Comparison of ENCODE assay signal across 1 cellular context in the genomic region with DNA sequence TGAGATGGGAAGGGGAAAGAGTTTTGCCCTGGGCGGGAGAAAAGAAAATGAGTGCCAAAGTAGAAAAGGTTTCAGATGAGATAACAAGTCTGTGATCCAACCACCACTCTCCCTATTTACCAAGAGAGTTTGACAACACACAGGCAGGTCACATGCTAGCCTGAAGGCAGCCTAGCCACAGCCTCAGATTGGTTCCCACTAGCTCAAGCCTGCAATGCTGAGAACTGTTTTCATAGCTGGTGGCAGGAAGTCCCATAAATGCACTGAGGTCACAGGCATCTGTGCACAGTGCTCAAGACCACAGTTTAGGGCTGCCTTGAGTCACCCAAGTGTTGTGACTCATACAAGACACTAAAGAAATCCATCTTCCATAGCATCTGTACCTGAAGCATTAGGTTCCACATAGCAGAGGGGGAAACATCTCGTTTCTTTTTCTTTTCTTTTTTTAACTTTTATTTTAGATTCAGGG.
TF ChIP-seq lines count a peak whose summit lies in the region.

No MANE protein-coding gene starts in this region.

TF ChIP-seq in HEK293, 187 proteins besides CTCF, POLR2A, EP300 and RAD21 (continued from another document and continues in another):
- TF ChIP-seq ZBTB20 (tag by site-specific recombination; IDR thresholded peaks at IDR 0.05) (peak; percentile 70; the same call in 1 of the 2 replicates), ZIC2 (tag by site-specific recombination; IDR thresholded peaks at IDR 0.05) (0 out of 2 replicates have a peak, but pooled peaks have one; percentile 19), ZNF146 (tag by site-specific recombination; IDR thresholded peaks at IDR 0.05) (no peak), GLIS1 (tag by site-specific recombination; IDR thresholded peaks at IDR 0.05) (peak; percentile 66), ZNF560 (tag by site-specific recombination; IDR thresholded peaks at IDR 0.05; ENCODE audit: borderline replicate concordance) (no peak), ZNF600 (tag by site-specific recombination; IDR thresholded peaks at IDR 0.05) (peak; percentile 89), ZEB2 (tag by site-specific recombination; IDR thresholded peaks at IDR 0.05) (peak; percentile 74; the same call in 1 of the 2 replicates), ZNF423 (tag by site-specific recombination; IDR thresholded peaks at IDR 0.05) (no peak), ZSCAN30 (tag by site-specific recombination; IDR thresholded peaks at IDR 0.05) (peak; percentile 44; the same call in 1 of the 2 replicates), ZBTB17 (tag by site-specific recombination; IDR thresholded peaks at IDR 0.05) (no peak), ZSCAN23 (tag by site-specific recombination; IDR thresholded peaks at IDR 0.05) (0 out of 2 replicates have a peak, but pooled peaks have one; percentile 43), ZNF175 (tag by site-specific recombination; IDR thresholded peaks at IDR 0.05) (no peak), ZNF391 (tag by site-specific recombination; IDR thresholded peaks at IDR 0.05; ENCODE audit: borderline replicate concordance, low read depth) (peak; percentile 60; the same call in 1 of the 2 replicates), ZNF184 (tag by site-specific recombination; IDR thresholded peaks at IDR 0.05) (peak; percentile 78), ZNF239 (tag by site-specific recombination; IDR thresholded peaks at IDR 0.05) (0 out of 2 replicates have a peak, but pooled peaks have one; percentile 32), ZNF223 (tag by site-specific recombination; IDR thresholded peaks at IDR 0.05) (no peak), ZNF660 (tag by site-specific recombination; IDR thresholded peaks at IDR 0.05) (peak; percentile 89), KLF7 (tag by site-specific recombination; IDR thresholded peaks at IDR 0.05; ENCODE audit: borderline replicate concordance) (no peak), FEZF1 (tag by site-specific recombination; IDR thresholded peaks at IDR 0.05) (no peak; the same call in 1 of the 2 replicates), ZNF501 (tag by site-specific recombination; IDR thresholded peaks at IDR 0.05) (no peak), ZNF2 (tag by site-specific recombination; IDR thresholded peaks at IDR 0.05) (no peak), SP7 (tag by site-specific recombination; IDR thresholded peaks at IDR 0.05) (peak; percentile 80), ZNF48 (tag by site-specific recombination; IDR thresholded peaks at IDR 0.05) (no peak), SETDB1 (IDR thresholded peaks at IDR 0.05; ENCODE audit: insufficient read length, low read length) (peak; percentile 16), ZSCAN16 (tag by site-specific recombination; IDR thresholded peaks at IDR 0.05) (peak; percentile 83; the same call in 1 of the 2 replicates), ZNF354C (tag by site-specific recombination; IDR thresholded peaks at IDR 0.05; ENCODE audit: borderline replicate concordance, low read depth) (no peak), ZFP41 (tag by site-specific recombination; IDR thresholded peaks at IDR 0.05; ENCODE audit: borderline replicate concordance) (no peak), ZXDB (tag by site-specific recombination; IDR thresholded peaks at IDR 0.05) (peak; percentile 54), PRDM1 (tag by site-specific recombination; IDR thresholded peaks at IDR 0.05) (peak; percentile 86; the same call in 1 of the 2 replicates), SCRT2 (tag by site-specific recombination; IDR thresholded peaks at IDR 0.05) (no peak), ZNF548 (tag by site-specific recombination; IDR thresholded peaks at IDR 0.05) (no peak)
- TF ChIP-seq, protein P1, sequence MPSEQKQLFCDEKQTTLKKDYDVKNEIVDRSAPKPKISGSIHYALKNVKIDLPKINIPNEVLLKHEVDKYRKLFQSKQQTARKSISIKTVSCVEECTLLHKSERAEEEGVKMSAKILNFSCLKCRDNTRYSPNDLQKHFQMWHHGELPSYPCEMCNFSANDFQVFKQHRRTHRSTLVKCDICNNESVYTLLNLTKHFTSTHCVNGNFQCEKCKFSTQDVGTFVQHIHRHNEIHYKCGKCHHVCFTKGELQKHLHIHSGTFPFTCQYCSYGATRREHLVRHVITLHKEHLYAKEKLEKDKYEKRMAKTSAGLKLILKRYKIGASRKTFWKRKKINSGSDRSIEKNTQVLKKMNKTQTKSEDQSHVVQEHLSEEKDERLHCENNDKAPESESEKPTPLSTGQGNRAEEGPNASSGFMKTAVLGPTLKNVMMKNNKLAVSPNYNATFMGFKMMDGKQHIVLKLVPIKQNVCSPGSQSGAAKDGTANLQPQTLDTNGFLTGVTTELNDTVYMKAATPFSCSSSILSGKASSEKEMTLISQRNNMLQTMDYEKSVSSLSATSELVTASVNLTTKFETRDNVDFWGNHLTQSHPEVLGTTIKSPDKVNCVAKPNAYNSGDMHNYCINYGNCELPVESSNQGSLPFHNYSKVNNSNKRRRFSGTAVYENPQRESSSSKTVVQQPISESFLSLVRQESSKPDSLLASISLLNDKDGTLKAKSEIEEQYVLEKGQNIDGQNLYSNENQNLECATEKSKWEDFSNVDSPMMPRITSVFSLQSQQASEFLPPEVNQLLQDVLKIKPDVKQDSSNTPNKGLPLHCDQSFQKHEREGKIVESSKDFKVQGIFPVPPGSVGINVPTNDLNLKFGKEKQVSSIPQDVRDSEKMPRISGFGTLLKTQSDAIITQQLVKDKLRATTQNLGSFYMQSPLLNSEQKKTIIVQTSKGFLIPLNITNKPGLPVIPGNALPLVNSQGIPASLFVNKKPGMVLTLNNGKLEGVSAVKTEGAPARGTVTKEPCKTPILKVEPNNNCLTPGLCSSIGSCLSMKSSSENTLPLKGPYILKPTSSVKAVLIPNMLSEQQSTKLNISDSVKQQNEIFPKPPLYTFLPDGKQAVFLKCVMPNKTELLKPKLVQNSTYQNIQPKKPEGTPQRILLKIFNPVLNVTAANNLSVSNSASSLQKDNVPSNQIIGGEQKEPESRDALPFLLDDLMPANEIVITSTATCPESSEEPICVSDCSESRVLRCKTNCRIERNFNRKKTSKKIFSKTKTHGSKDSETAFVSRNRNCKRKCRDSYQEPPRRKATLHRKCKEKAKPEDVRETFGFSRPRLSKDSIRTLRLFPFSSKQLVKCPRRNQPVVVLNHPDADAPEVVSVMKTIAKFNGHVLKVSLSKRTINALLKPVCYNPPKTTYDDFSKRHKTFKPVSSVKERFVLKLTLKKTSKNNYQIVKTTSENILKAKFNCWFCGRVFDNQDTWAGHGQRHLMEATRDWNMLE (tag by site-specific recombination; conservative IDR thresholded peaks at IDR 0.05; ENCODE audit: low read depth): peak; percentile 43
- TF ChIP-seq, protein P2, sequence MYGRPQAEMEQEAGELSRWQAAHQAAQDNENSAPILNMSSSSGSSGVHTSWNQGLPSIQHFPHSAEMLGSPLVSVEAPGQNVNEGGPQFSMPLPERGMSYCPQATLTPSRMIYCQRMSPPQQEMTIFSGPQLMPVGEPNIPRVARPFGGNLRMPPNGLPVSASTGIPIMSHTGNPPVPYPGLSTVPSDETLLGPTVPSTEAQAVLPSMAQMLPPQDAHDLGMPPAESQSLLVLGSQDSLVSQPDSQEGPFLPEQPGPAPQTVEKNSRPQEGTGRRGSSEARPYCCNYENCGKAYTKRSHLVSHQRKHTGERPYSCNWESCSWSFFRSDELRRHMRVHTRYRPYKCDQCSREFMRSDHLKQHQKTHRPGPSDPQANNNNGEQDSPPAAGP (tag by site-specific recombination; IDR thresholded peaks at IDR 0.05): peak; percentile 61; the same call in 1 of the 2 replicates
- TF ChIP-seq, protein P3, sequence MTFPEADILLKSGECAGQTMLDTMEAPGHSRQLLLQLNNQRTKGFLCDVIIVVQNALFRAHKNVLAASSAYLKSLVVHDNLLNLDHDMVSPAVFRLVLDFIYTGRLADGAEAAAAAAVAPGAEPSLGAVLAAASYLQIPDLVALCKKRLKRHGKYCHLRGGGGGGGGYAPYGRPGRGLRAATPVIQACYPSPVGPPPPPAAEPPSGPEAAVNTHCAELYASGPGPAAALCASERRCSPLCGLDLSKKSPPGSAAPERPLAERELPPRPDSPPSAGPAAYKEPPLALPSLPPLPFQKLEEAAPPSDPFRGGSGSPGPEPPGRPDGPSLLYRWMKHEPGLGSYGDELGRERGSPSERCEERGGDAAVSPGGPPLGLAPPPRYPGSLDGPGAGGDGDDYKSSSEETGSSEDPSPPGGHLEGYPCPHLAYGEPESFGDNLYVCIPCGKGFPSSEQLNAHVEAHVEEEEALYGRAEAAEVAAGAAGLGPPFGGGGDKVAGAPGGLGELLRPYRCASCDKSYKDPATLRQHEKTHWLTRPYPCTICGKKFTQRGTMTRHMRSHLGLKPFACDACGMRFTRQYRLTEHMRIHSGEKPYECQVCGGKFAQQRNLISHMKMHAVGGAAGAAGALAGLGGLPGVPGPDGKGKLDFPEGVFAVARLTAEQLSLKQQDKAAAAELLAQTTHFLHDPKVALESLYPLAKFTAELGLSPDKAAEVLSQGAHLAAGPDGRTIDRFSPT (tag by site-specific recombination; IDR thresholded peaks at IDR 0.05): peak; percentile 19; the same call in 1 of the 2 replicates
- TF ChIP-seq, protein P4, sequence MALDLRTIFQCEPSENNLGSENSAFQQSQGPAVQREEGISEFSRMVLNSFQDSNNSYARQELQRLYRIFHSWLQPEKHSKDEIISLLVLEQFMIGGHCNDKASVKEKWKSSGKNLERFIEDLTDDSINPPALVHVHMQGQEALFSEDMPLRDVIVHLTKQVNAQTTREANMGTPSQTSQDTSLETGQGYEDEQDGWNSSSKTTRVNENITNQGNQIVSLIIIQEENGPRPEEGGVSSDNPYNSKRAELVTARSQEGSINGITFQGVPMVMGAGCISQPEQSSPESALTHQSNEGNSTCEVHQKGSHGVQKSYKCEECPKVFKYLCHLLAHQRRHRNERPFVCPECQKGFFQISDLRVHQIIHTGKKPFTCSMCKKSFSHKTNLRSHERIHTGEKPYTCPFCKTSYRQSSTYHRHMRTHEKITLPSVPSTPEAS (tag by site-specific recombination; IDR thresholded peaks at IDR 0.05): no peak
- TF ChIP-seq, protein P5, sequence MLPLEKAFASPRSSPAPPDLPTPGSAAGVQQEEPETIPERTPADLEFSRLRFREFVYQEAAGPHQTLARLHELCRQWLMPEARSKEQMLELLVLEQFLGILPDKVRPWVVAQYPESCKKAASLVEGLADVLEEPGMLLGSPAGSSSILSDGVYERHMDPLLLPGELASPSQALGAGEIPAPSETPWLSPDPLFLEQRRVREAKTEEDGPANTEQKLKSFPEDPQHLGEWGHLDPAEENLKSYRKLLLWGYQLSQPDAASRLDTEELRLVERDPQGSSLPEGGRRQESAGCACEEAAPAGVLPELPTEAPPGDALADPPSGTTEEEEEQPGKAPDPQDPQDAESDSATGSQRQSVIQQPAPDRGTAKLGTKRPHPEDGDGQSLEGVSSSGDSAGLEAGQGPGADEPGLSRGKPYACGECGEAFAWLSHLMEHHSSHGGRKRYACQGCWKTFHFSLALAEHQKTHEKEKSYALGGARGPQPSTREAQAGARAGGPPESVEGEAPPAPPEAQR (tag by site-specific recombination; IDR thresholded peaks at IDR 0.05): no peak
- TF ChIP-seq, protein P6, sequence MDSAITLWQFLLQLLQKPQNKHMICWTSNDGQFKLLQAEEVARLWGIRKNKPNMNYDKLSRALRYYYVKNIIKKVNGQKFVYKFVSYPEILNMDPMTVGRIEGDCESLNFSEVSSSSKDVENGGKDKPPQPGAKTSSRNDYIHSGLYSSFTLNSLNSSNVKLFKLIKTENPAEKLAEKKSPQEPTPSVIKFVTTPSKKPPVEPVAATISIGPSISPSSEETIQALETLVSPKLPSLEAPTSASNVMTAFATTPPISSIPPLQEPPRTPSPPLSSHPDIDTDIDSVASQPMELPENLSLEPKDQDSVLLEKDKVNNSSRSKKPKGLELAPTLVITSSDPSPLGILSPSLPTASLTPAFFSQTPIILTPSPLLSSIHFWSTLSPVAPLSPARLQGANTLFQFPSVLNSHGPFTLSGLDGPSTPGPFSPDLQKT (IDR thresholded peaks at IDR 0.05; ENCODE audit: borderline replicate concordance, low read depth, low read length): no peak
- TF ChIP-seq, protein P7, sequence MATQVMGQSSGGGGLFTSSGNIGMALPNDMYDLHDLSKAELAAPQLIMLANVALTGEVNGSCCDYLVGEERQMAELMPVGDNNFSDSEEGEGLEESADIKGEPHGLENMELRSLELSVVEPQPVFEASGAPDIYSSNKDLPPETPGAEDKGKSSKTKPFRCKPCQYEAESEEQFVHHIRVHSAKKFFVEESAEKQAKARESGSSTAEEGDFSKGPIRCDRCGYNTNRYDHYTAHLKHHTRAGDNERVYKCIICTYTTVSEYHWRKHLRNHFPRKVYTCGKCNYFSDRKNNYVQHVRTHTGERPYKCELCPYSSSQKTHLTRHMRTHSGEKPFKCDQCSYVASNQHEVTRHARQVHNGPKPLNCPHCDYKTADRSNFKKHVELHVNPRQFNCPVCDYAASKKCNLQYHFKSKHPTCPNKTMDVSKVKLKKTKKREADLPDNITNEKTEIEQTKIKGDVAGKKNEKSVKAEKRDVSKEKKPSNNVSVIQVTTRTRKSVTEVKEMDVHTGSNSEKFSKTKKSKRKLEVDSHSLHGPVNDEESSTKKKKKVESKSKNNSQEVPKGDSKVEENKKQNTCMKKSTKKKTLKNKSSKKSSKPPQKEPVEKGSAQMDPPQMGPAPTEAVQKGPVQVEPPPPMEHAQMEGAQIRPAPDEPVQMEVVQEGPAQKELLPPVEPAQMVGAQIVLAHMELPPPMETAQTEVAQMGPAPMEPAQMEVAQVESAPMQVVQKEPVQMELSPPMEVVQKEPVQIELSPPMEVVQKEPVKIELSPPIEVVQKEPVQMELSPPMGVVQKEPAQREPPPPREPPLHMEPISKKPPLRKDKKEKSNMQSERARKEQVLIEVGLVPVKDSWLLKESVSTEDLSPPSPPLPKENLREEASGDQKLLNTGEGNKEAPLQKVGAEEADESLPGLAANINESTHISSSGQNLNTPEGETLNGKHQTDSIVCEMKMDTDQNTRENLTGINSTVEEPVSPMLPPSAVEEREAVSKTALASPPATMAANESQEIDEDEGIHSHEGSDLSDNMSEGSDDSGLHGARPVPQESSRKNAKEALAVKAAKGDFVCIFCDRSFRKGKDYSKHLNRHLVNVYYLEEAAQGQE (tag by site-specific recombination; IDR thresholded peaks at IDR 0.05): no peak
- TF ChIP-seq, protein P8, sequence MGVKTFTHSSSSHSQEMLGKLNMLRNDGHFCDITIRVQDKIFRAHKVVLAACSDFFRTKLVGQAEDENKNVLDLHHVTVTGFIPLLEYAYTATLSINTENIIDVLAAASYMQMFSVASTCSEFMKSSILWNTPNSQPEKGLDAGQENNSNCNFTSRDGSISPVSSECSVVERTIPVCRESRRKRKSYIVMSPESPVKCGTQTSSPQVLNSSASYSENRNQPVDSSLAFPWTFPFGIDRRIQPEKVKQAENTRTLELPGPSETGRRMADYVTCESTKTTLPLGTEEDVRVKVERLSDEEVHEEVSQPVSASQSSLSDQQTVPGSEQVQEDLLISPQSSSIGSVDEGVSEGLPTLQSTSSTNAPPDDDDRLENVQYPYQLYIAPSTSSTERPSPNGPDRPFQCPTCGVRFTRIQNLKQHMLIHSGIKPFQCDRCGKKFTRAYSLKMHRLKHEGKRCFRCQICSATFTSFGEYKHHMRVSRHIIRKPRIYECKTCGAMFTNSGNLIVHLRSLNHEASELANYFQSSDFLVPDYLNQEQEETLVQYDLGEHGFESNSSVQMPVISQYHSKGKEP (tag by site-specific recombination; IDR thresholded peaks at IDR 0.05): peak; percentile 75
- TF ChIP-seq, protein P9, sequence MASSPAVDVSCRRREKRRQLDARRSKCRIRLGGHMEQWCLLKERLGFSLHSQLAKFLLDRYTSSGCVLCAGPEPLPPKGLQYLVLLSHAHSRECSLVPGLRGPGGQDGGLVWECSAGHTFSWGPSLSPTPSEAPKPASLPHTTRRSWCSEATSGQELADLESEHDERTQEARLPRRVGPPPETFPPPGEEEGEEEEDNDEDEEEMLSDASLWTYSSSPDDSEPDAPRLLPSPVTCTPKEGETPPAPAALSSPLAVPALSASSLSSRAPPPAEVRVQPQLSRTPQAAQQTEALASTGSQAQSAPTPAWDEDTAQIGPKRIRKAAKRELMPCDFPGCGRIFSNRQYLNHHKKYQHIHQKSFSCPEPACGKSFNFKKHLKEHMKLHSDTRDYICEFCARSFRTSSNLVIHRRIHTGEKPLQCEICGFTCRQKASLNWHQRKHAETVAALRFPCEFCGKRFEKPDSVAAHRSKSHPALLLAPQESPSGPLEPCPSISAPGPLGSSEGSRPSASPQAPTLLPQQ (tag by site-specific recombination; IDR thresholded peaks at IDR 0.05): peak; percentile 46; the same call in 1 of the 2 replicates
